Comparison of ENCODE assay signal across 28 cellular contexts in genomic region chr14:54515670-54516069, GRCh38.
"Had no signal": no experiment of that assay in that cellular context is flagged by ENCODE, and none has a peak within 500 bp of the region (broad histone marks: within the 10 kb centered on the region; RNA-seq: fewer than 3 reads in every experiment).

No MANE protein-coding gene starts in this region.

- H3K4me3 ChIP-seq: SJCRH30 had no signal

- H3K4me3 Mint-ChIP-seq: IgD-negative memory B cell had no signal

- ATAC-seq: Panc1, PC-3, Right ventricle myocardium inferior, SK-N-SH treated with all-trans-retinoic acid at 6 μM for 48 hours had no signal

- H3K27me3 ChIP-seq: SJCRH30 had no signal

- H3K27ac ChIP-seq: HL-60, SJCRH30 had no signal

- H3K4me1 ChIP-seq: SJCRH30 had no signal

- H3K9me3 ChIP-seq: SJCRH30 had no signal

- DNase-seq: KBM-7; MV-4-11; NCI-H1092; NCI-H1105 treated with DMSO at 0.1 percent for 48 hours; NCI-H1417 treated with DMSO at 0.1 percent for 48 hours; NCI-H146; NCI-H1694 treated with DMSO at 0.1 percent for 48 hours; NCI-H1930; NCI-H2081; NCI-H2107; NCI-H2171; NCI-H226; NCI-H446; NCI-H510A; NCI-H524 treated with DMSO at 0.1 percent for 48 hours; NCI-H69; NCI-H774; NK-92 treated with Interleukin-12 subunit alpha and Interleukin-12 subunit beta, amount 100 ng/mL, for 24 hours; PC-3; SHP77 treated with DMSO at 0.1 percent for 48 hours; SJCRH30; T-helper 1 cell had no signal

- H3K27me3 Mint-ChIP-seq: IgD-negative memory B cell had no signal

- FAIRE-seq: HTR-8/SVneo had no signal
